9 cellular contexts compared by ENCODE assay signal in the genomic region with DNA sequence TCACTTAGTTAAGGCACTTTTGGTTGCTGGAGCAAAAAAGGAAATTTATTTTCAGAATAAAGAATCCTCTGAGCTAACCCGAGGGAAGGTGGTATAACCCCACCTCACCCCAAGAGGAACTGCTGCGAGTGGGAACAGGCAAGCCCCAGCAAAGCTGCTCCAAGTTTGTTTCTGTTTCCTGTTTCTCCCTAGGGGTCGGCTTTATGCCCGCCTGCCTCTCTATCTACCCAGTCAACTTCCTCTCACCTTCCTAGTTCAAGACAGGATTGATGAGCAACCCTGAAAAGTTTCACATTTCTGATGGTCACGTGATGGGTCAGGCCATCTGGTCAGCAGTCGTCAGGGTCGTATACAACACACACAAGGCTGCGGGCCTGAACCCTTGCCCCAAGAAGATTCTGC. TPM values are rescaled to one million over a fixed set of nuclear protein-coding genes. Genes with fewer than 3 reads are reported as not detected.
DNase-seq lines count a peak whose midpoint lies in the region; ATAC-seq, FAIRE-seq and TF ChIP-seq lines count a peak whose summit lies in the region.
"Had no signal": no experiment of that assay in that cellular context is flagged by ENCODE, and none has a peak within 500 bp of the region (broad histone marks: within the 10 kb centered on the region; RNA-seq: fewer than 3 reads in every experiment).

No MANE protein-coding gene starts in this region.

- peak; percentile 87 for FAIRE-seq in GM18507 (lab: Jason Lieb, UNC)
- FAIRE-seq: pancreas had no signal

- H3K9me3 ChIP-seq in mononuclear cell (ENCODE audit: low read depth, low read length): no peaks in the 10 kb centered on the region
- H3K9me3 ChIP-seq: pancreas had no signal

- ATAC-seq in HG02981 (IDR thresholded peaks at IDR 0.05; ENCODE audit: unreplicated experiment): peak; percentile 31
- ATAC-seq in WTC11: peak; percentile 72
- no peak for ATAC-seq in GM19324 (IDR thresholded peaks at IDR 0.05; ENCODE audit: low FRiP score, unreplicated experiment)

- peak overlapping the region; percentile 34 for H3K4me3 Mint-ChIP-seq in WTC11

- H3K4me1 Mint-ChIP-seq in WTC11: peaks cover 74% of the 10 kb centered on the region

- peaks cover 50% of the 10 kb centered on the region for H3K4me1 ChIP-seq in mononuclear cell (ENCODE audit: insufficient read depth, low read length)

- H3K27ac Mint-ChIP-seq in WTC11: peak overlapping the region; percentile 91

- H3K27me3 Mint-ChIP-seq in WTC11 (ENCODE audit: low read depth): no peaks in the 10 kb centered on the region

- CTCF ChIA-PET in WTC11 (lab: Charles Lee): interaction anchor here (0.9 kb wide), 1 partner anchor 66 kb away, joined by 3 read pairs; no protein-coding TSS in a partner anchor

- POLR2A ChIA-PET in WTC11 (lab: Charles Lee): no interaction called here

- H3K9me3 Mint-ChIP-seq in WTC11: no peaks in the 10 kb centered on the region

- H3K4me3 ChIP-seq in mononuclear cell (ENCODE audit: low read length): peak overlapping the region; percentile 9
- H3K4me3 ChIP-seq: pancreas had no signal

- no peaks in the 10 kb centered on the region for H3K36me3 Mint-ChIP-seq in WTC11

- DNase-seq in GM18507 (ENCODE audit: extremely low spot score, insufficient read length, low read depth) (no peak), WTC11 (ENCODE audit: low spot score) (peak; percentile 25)
- no peak for DNase-seq in stimulated activated CD4-positive, alpha-beta T cell treated with anti-CD3 and anti-CD28 coated beads, Interleukin-4, amount 100 ng/mL, for 24 hours
- DNase-seq in activated CD8-positive, alpha-beta memory T cell treated with anti-CD3 and anti-CD28 coated beads, Interleukin-2, amount 50 U/mL, for 48 hours: no peak
- no peak for DNase-seq in activated CD4-positive, alpha-beta T cell treated with anti-CD3 and anti-CD28 coated beads, Interleukin-2, amount 50 U/mL, for 1 hour
- DNase-seq: pancreas had no signal

- TF ChIP-seq CTCF in WTC11 (IDR thresholded peaks at IDR 0.05): no peak

- H3K27me3 ChIP-seq in mononuclear cell (ENCODE audit: insufficient read depth, low read length): no peaks in the 10 kb centered on the region
- H3K27me3 ChIP-seq: pancreas had no signal

TF ChIP-seq in WTC11, 78 proteins besides CTCF, POLR2A, EP300 and RAD21:
- TF ChIP-seq, protein P1, sequence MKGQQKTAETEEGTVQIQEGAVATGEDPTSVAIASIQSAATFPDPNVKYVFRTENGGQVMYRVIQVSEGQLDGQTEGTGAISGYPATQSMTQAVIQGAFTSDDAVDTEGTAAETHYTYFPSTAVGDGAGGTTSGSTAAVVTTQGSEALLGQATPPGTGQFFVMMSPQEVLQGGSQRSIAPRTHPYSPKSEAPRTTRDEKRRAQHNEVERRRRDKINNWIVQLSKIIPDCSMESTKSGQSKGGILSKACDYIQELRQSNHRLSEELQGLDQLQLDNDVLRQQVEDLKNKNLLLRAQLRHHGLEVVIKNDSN (CRISPR knock-in tag; IDR thresholded peaks at IDR 0.05): peak; percentile 91
- TF ChIP-seq, protein P2, sequence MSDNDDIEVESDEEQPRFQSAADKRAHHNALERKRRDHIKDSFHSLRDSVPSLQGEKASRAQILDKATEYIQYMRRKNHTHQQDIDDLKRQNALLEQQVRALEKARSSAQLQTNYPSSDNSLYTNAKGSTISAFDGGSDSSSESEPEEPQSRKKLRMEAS (CRISPR knock-in tag; IDR thresholded peaks at IDR 0.05): no peak
- 0 out of 2 replicates have a peak, but pooled peaks have one; percentile 30 for TF ChIP-seq CREM (CRISPR knock-in tag; IDR thresholded peaks at IDR 0.05)
- TF ChIP-seq ETV6 (CRISPR knock-in tag; IDR thresholded peaks at IDR 0.05): 0 out of 2 replicates have a peak, but pooled peaks have one; percentile 66
- TF ChIP-seq, protein P3, sequence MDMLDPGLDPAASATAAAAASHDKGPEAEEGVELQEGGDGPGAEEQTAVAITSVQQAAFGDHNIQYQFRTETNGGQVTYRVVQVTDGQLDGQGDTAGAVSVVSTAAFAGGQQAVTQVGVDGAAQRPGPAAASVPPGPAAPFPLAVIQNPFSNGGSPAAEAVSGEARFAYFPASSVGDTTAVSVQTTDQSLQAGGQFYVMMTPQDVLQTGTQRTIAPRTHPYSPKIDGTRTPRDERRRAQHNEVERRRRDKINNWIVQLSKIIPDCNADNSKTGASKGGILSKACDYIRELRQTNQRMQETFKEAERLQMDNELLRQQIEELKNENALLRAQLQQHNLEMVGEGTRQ (CRISPR knock-in tag; IDR thresholded peaks at IDR 0.05): peak; percentile 94
- TF ChIP-seq CBFB (CRISPR knock-in tag; IDR thresholded peaks at IDR 0.05; ENCODE audit: low read depth): no peak

RNA-seq across cellular contexts. Expression of gene TRIO, which starts 31.1 kb away (rescaled TPM):
- total RNA-seq in WTC11 (2021): 69.2 to 88.8 TPM (median 73.5 TPM) in 3 replicates
- total RNA-seq in mononuclear cell: 48.9 TPM
